Comparison of ENCODE assay signal across 8 cellular contexts in genomic region chr20:25407311-25408169, GRCh38. TPM values are rescaled to one million over a fixed set of nuclear protein-coding genes. Genes with fewer than 3 reads are reported as not detected.
DNase-seq lines count a peak whose midpoint lies in the region.

TSS of gene GINS1 (plus strand) at chr20:25407673. CDS start at chr20:25407821, 148 bp downstream.

- DNase-seq in GDM1 (lab: John Stamatoyannopoulos, UW) (peak; percentile 88), HAP-1 (ENCODE audit: low spot score in 2 of 2) (peak; percentile 90 to 98), M059J (ENCODE audit: low read depth) (peak; percentile 94), SHP77 (lab: John Stamatoyannopoulos, UW) (peak; percentile 96 to 98), foreskin melanocyte (peak; percentile 88)
- DNase-seq in activated effector memory CD4-positive, alpha-beta T cell treated with anti-CD3 and anti-CD28 coated beads, Interleukin-2, amount 50 U/mL, for 16 hours = peak; percentile 92

- H3K27me3 ChIP-seq in HAP-1 (ENCODE audit: low read depth) (no peaks in the 10 kb centered on the region), neuron (ENCODE audit: insufficient read depth, low read length) (no peaks in the 10 kb centered on the region), stomach smooth muscle (ENCODE audit: control insufficient read depth in 1 of 2, insufficient read depth in 2 of 2, low read length in 2 of 2) (no peaks in the 10 kb centered on the region)

- H3K9ac ChIP-seq in stomach smooth muscle (ENCODE audit: low read length in 2 of 2) = peak within 1 kb of the TSS; percentile 65 to 76

- H3K36me3 ChIP-seq in HAP-1 (replicated peaks) (peaks cover 11% of the 10 kb centered on the region), neuron (ENCODE audit: insufficient read depth, low read length) (peaks cover 8% of the 10 kb centered on the region), stomach smooth muscle (ENCODE audit: control insufficient read depth in 2 of 2, insufficient read depth in 2 of 2, low read length in 2 of 2) (no peaks in the 10 kb centered on the region)

- H3K4me1 ChIP-seq in HAP-1 (peaks cover 7% of the 10 kb centered on the region), neuron (ENCODE audit: insufficient read depth, low read length) (peaks cover 15% of the 10 kb centered on the region), stomach smooth muscle (ENCODE audit: control insufficient read depth, insufficient read depth, low read length) (peaks cover 13% of the 10 kb centered on the region)

- H2AFZ ChIP-seq in neuron (ENCODE audit: low read depth, low read length) = peak within 1 kb of the TSS; percentile 83

- H3K9me3 ChIP-seq in HAP-1 (no peaks in the 10 kb centered on the region), neuron (ENCODE audit: low read length) (no peaks in the 10 kb centered on the region), stomach smooth muscle (ENCODE audit: control insufficient read depth in 2 of 2, low read length in 2 of 2) (peaks cover 3 to 12% of the 10 kb centered on the region in 2 donors)

- in situ Hi-C loops in HAP-1 (cut with MboI; ENCODE audit: low sequenced_read_pairs) = loop anchor here (5.0 to 25.0 kb wide), 2 partner anchors 410 to 455 kb away; no protein-coding TSS in a partner anchor

- H3K4me3 ChIP-seq in HAP-1 (peak within 1 kb of the TSS; percentile 78), neuron (ENCODE audit: low read length) (peak within 1 kb of the TSS; percentile 97), stomach smooth muscle (ENCODE audit: low read length in 2 of 2) (peak within 1 kb of the TSS; percentile 75 to 84)

- H3K27ac ChIP-seq in stomach smooth muscle (ENCODE audit: low read length) = no peak within 1 kb of the TSS

RNA-seq across cellular contexts. Expression of gene GINS1, which starts in this region (rescaled TPM):
- total RNA-seq in M059J (2014; rRNA removed; shearing (Covaris generic)) = 31.5 and 41.3 TPM in 2 replicates
